In the genomic region with DNA sequence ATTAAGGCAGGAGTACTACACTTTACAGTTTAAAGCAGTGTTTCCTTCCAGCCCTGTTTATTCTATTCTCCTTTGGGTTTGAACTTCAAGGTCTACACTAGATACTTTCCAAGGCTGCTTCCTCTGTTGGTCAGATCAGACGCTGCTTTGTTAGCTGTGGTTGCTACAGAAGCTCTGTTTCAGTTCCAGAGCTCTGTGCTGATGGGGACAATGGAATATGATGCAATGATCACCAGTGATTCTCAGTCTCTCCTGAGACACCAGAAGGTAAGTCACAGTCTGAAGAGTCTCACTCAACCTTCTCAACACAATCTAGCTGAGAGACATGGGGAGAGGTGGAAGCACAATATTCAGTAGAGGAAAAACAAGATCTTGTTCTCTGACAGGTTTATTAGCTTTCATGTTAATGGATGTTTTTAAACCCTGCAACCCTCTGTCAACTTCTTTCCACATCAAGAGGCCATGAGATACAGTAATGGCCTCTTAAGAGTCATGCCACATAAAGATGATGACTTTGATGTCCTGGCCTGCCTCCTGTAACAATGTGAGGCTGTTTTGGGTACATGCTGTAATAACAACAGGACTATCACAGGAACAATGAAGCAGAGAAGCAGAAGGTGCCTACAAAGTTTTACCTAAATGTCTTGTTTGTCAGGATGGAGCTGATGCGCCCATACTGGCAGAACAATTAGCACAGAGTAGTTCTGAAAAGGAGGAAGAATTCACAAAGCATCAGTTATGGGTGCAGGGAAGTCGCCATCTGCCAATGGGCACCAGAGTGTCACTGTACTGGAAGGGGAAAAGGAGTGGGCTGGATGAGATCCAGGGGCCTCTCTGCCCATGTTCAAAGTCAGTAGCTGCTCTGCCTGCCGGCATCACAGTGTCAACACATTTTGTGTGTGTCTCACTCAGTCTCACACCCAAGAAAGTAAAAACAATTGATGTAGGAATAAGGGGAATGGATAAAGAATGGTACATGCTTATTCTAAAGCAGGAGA, we compare ENCODE assay signal across 16 cellular contexts. TPM values are rescaled to one million over a fixed set of nuclear protein-coding genes. Genes with fewer than 3 reads are reported as not detected.
DNase-seq lines count a peak whose midpoint lies in the region; ATAC-seq, FAIRE-seq and TF ChIP-seq lines count a peak whose summit lies in the region.
"Had no signal": no experiment of that assay in that cellular context is flagged by ENCODE, and none has a peak within 500 bp of the region (broad histone marks: within the 10 kb centered on the region; RNA-seq: fewer than 3 reads in every experiment).

No MANE protein-coding gene starts in this region.

- H3K4me1 Mint-ChIP-seq in activated naive CD8-positive, alpha-beta T cell treated with anti-CD3 and anti-CD28 coated beads for 36 hours: peaks cover 27% of the 10 kb centered on the region
- no peaks in the 10 kb centered on the region for H3K4me1 Mint-ChIP-seq in activated T-helper 17 cell treated with anti-CD3 and anti-CD28 coated beads, Interleukin-2, amount 50 U/mL, for 72 hours

- no peak for ATAC-seq in HG02642 (IDR thresholded peaks at IDR 0.05; ENCODE audit: poor library complexity, unreplicated experiment)
- ATAC-seq in activated T-helper 17 cell treated with anti-CD3 and anti-CD28 coated beads, Interleukin-2, amount 50 U/mL, for 72 hours (replicated peaks): no peak
- ATAC-seq: left lobe of liver had no signal

- H3K4me1 ChIP-seq in HUES48 (ENCODE audit: control insufficient read depth, insufficient read depth, low read length) (peaks cover 29% of the 10 kb centered on the region), spleen (peaks cover 8 to 51% (median 20%) of the 10 kb centered on the region in 6 donors)

- intact Hi-C loops in spleen (cut with DNase I; ENCODE audit: low total_unique reads): no loop called here

- peaks cover 50% of the 10 kb centered on the region for H3K36me3 ChIP-seq in HUES48 (ENCODE audit: control insufficient read depth, insufficient read depth, low read length)
- H3K36me3 ChIP-seq in spleen: peaks cover 0 to 94% (median 39%) of the 10 kb centered on the region in 6 donors

- no peak overlapping the region for H3K4me3 ChIP-seq in HUES48 (ENCODE audit: low read depth, low read length)
- no peak overlapping the region for H3K4me3 ChIP-seq in spleen
- H3K4me3 ChIP-seq: upper lobe of left lung had no signal

- peak overlapping the region; percentile 76 for H3K27ac Mint-ChIP-seq in activated naive CD8-positive, alpha-beta T cell treated with anti-CD3 and anti-CD28 coated beads for 36 hours
- no peak overlapping the region for H3K27ac Mint-ChIP-seq in activated T-helper 17 cell treated with anti-CD3 and anti-CD28 coated beads, Interleukin-2, amount 50 U/mL, for 72 hours

- H3K27me3 ChIP-seq in HUES48 (ENCODE audit: control insufficient read depth, insufficient read depth, low read length) (no peaks in the 10 kb centered on the region), spleen (replicated peaks in 1 of 7) (no peaks in the 10 kb centered on the region)
- H3K27me3 ChIP-seq: upper lobe of left lung had no signal

- TF ChIP-seq CTCF in spleen (IDR thresholded peaks at IDR 0.05 in 8 of 11, conservative IDR thresholded peaks at IDR 0.05 in 3 of 11): no peak

- H3K27ac ChIP-seq in HUES48 (ENCODE audit: low read depth, low read length) (peak overlapping the region; percentile 11), spleen (peak overlapping the region in 2 of 8 donors; percentile 7 to 20)

- DNase-seq in NCI-H2107 treated with DMSO at 0.1 percent for 48 hours (lab: John Stamatoyannopoulos, UW; ENCODE audit: unreplicated experiment): peak; percentile 46
- no peak for DNase-seq in NCI-H2107 (lab: John Stamatoyannopoulos, UW)
- no peak for DNase-seq in activated naive CD8-positive, alpha-beta T cell treated with anti-CD3 and anti-CD28 coated beads for 36 hours
- DNase-seq in spleen: peak; percentile 28
- DNase-seq in H54 (ENCODE audit: insufficient read length, low spot score): no peak
- DNase-seq: activated CD8-positive, alpha-beta memory T cell treated with anti-CD3 and anti-CD28 coated beads, Interleukin-2, amount 50 U/mL, for 48 hours; KBM-7; NCI-H524; RPMI8226; T1000; upper lobe of left lung had no signal

- H3K9me3 Mint-ChIP-seq in activated naive CD8-positive, alpha-beta T cell treated with anti-CD3 and anti-CD28 coated beads for 36 hours: no peaks in the 10 kb centered on the region
- no peaks in the 10 kb centered on the region for H3K9me3 Mint-ChIP-seq in activated T-helper 17 cell treated with anti-CD3 and anti-CD28 coated beads, Interleukin-2, amount 50 U/mL, for 72 hours

- no peak overlapping the region for H3K9ac ChIP-seq in HUES48 (ENCODE audit: low read depth, low read length)

- H3K9me3 ChIP-seq in HUES48 (ENCODE audit: control insufficient read depth, insufficient read depth, low read length): no peaks in the 10 kb centered on the region
- no peaks in the 10 kb centered on the region for H3K9me3 ChIP-seq in spleen
- H3K9me3 ChIP-seq: upper lobe of left lung had no signal

- H3K4me3 Mint-ChIP-seq in activated naive CD8-positive, alpha-beta T cell treated with anti-CD3 and anti-CD28 coated beads for 36 hours: no peak overlapping the region
- H3K4me3 Mint-ChIP-seq in activated T-helper 17 cell treated with anti-CD3 and anti-CD28 coated beads, Interleukin-2, amount 50 U/mL, for 72 hours: no peak overlapping the region

- H3K27me3 Mint-ChIP-seq in activated naive CD8-positive, alpha-beta T cell treated with anti-CD3 and anti-CD28 coated beads for 36 hours: no peaks in the 10 kb centered on the region
- no peaks in the 10 kb centered on the region for H3K27me3 Mint-ChIP-seq in activated T-helper 17 cell treated with anti-CD3 and anti-CD28 coated beads, Interleukin-2, amount 50 U/mL, for 72 hours

- peaks cover 25% of the 10 kb centered on the region for H3K36me3 Mint-ChIP-seq in activated naive CD8-positive, alpha-beta T cell treated with anti-CD3 and anti-CD28 coated beads for 36 hours
- H3K36me3 Mint-ChIP-seq in activated T-helper 17 cell treated with anti-CD3 and anti-CD28 coated beads, Interleukin-2, amount 50 U/mL, for 72 hours (ENCODE audit: low read depth): peaks cover 51% of the 10 kb centered on the region

- no peak for TF ChIP-seq POLR2A in spleen (IDR thresholded peaks at IDR 0.05)
- no peak for TF ChIP-seq POLR2A in H54 (IDR thresholded peaks at IDR 0.05; ENCODE audit: low read depth, low read length)

- WGBS in spleen, 5 donors: 65 to 77% (median 73%) methylated on average over 4 of the region's 4 CpGs

- FAIRE-seq in H54 (lab: Jason Lieb, UNC): no peak
- FAIRE-seq: A204.1 had no signal

RNA-seq across cellular contexts. Expression of gene PSME3IP1, which starts 33.4 kb away (rescaled TPM):
- total RNA-seq in activated naive CD8-positive, alpha-beta T cell treated with anti-CD3 and anti-CD28 coated beads for 36 hours: 100 to 1,000 TPM; 109 to 117 TPM
- 100 to 1,000 TPM in 3 of 7 donors, 10 to 100 TPM in 4; 75.8 to 128 (median 99.8) TPM for total RNA-seq in spleen
- polyA plus RNA-seq in spleen: 10 to 100 TPM; 64.6 to 92.3 (median 66.7) TPM
- total RNA-seq in activated T-helper 17 cell treated with anti-CD3 and anti-CD28 coated beads, Interleukin-2, amount 50 U/mL, for 72 hours: 100 to 1,000 TPM in 1 of 2 donors, 10 to 100 TPM in 1; 79.0 to 103 TPM

RNA-seq across cellular contexts. Expression of gene RSPRY1, which starts 33.7 kb away (rescaled TPM):
- 10 to 100 TPM; 27.2 to 30.5 TPM for total RNA-seq in activated naive CD8-positive, alpha-beta T cell treated with anti-CD3 and anti-CD28 coated beads for 36 hours
- 10 to 100 TPM; 28.4 to 38.8 (median 31.1) TPM for total RNA-seq in spleen
- 1 to 10 TPM; 7.3 to 9.1 (median 8.3) TPM for polyA plus RNA-seq in spleen
- total RNA-seq in activated T-helper 17 cell treated with anti-CD3 and anti-CD28 coated beads, Interleukin-2, amount 50 U/mL, for 72 hours: 10 to 100 TPM; 34.1 to 37.4 TPM

Comparison
In these comparisons a context has a peak if more than half of its experiments do, and no peak if none do; other contexts are left out.
1. DNase-seq: peak in NCI-H2107 treated with DMSO at 0.1 percent for 48 hours (single experiment) and spleen (single experiment); none in NCI-H2107 (single experiment), activated naive CD8-positive, alpha-beta T cell treated with anti-CD3 and anti-CD28 coated beads for 36 hours (single experiment) and H54 (single experiment).